Comparison of ENCODE assay signal across 10 cellular contexts in the genomic region with DNA sequence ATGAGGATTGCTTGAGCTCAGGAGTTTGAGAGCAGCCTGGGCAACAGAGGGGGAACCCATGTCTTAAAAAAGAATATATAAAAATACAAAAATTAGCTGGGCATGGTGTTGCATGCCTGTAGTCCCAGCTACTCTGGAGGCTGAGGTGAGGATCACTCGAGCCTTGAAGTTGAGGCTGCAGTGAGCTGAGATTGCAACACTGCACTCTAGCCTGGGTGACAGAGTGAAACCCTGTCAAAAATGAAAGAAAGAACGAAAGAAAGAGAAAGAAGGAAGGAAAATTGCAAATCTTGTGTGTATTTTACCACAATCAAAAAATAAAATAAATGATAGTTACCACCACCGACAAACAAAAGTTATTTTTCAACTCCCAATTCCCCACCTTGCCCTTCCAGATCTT.
"Had no signal": no experiment of that assay in that cellular context is flagged by ENCODE, and none has a peak within 500 bp of the region (broad histone marks: within the 10 kb centered on the region; RNA-seq: fewer than 3 reads in every experiment).

No MANE protein-coding gene starts in this region.

- H3K27ac Mint-ChIP-seq: activated CD4-positive, alpha-beta memory T cell treated with anti-CD3 and anti-CD28 coated beads, Interleukin-2, amount 10 ng/mL, durations not matched to agents 7 days and 5 days had no signal

- H3K4me3 Mint-ChIP-seq: activated CD4-positive, alpha-beta memory T cell treated with anti-CD3 and anti-CD28 coated beads, Interleukin-2, amount 10 ng/mL, durations not matched to agents 7 days and 5 days had no signal

- DNase-seq: activated CD4-positive, alpha-beta memory T cell treated with anti-CD3 and anti-CD28 coated beads, Interleukin-2, amount 10 ng/mL, durations not matched to agents 7 days and 5 days; activated naive CD4-positive, alpha-beta T cell treated with Interleukin-2 at 50 U/mL for 16 hours; foreskin melanocyte; heart right ventricle; stimulated activated CD4-positive, alpha-beta T cell treated with anti-CD3 and anti-CD28 coated beads, Interleukin-15, amount 100 ng/mL, for 24 hours; stimulated activated CD4-positive, alpha-beta T cell treated with anti-CD3 and anti-CD28 coated beads, Interleukin-4, amount 100 ng/mL, for 24 hours had no signal

- H3K36me3 ChIP-seq: cardiac muscle cell, heart right ventricle, neutrophil, stomach, thoracic aorta had no signal

- H3K9me3 ChIP-seq: heart right ventricle, neutrophil, stomach, thoracic aorta had no signal

- H3K9me3 Mint-ChIP-seq: activated CD4-positive, alpha-beta memory T cell treated with anti-CD3 and anti-CD28 coated beads, Interleukin-2, amount 10 ng/mL, durations not matched to agents 7 days and 5 days had no signal

- H3K27ac ChIP-seq: cardiac muscle cell, neutrophil, stomach, thoracic aorta had no signal

- H3K4me3 ChIP-seq: cardiac muscle cell had no signal

- H3K27me3 ChIP-seq: cardiac muscle cell had no signal
